ENCODE assay signal across 2 cellular contexts in genomic region chr1:150967936-150968335, GRCh38.
TF ChIP-seq lines count a peak whose summit lies in the region.

No MANE protein-coding gene starts in this region.

TF ChIP-seq in GM23338, 12 proteins besides CTCF, POLR2A, EP300 and RAD21 (continued from another document):
- TF ChIP-seq ZNF462 (CRISPR knock-in tag; IDR thresholded peaks at IDR 0.05) = no peak
- TF ChIP-seq EZH2 (IDR thresholded peaks at IDR 0.05; ENCODE audit: low read depth, unreplicated experiment) = no peak
- no peak for TF ChIP-seq ETS1 (IDR thresholded peaks at IDR 0.05)
- no peak for TF ChIP-seq CREB1 (CRISPR knock-in tag; IDR thresholded peaks at IDR 0.05; ENCODE audit: low read depth)
- TF ChIP-seq STAT1 (IDR thresholded peaks at IDR 0.05; ENCODE audit: unreplicated experiment) = no peak
- TF ChIP-seq EZH2phosphoT487 (IDR thresholded peaks at IDR 0.05; ENCODE audit: unreplicated experiment) = no peak
- no peak for TF ChIP-seq POLR2AphosphoS5 (IDR thresholded peaks at IDR 0.05; ENCODE audit: low read depth)
- no peak for TF ChIP-seq JUNB (IDR thresholded peaks at IDR 0.05; ENCODE audit: unreplicated experiment)

TF ChIP-seq in WTC11, 78 proteins besides CTCF, POLR2A, EP300 and RAD21 (continued from another document):
- TF ChIP-seq ZNF512 (CRISPR knock-in tag; IDR thresholded peaks at IDR 0.05; ENCODE audit: borderline replicate concordance) (no peak), GRHL2 (CRISPR knock-in tag; IDR thresholded peaks at IDR 0.05; ENCODE audit: insufficient replicate concordance, severe bottlenecking) (no peak), ZBTB21 (CRISPR knock-in tag; IDR thresholded peaks at IDR 0.05; ENCODE audit: borderline replicate concordance) (no peak)
